In genomic region chr2:130873700-130874346, GRCh38 we compare ENCODE assay signal across 9 cellular contexts. TPM values are rescaled to one million over a fixed set of nuclear protein-coding genes. Genes with fewer than 3 reads are reported as not detected.
A peak's percentile ranks its signal among the peaks of the same experiment; 100 is the strongest.
DNase-seq lines count a peak whose midpoint lies in the region; ATAC-seq and TF ChIP-seq lines count a peak whose summit lies in the region.
"Had no signal": no experiment of that assay in that cellular context is flagged by ENCODE, and none has a peak within 500 bp of the region (broad histone marks: within the 10 kb centered on the region; RNA-seq: fewer than 3 reads in every experiment).

No MANE protein-coding gene starts in this region.

- no peaks in the 10 kb centered on the region for H3K36me3 ChIP-seq in BE2C
- no peaks in the 10 kb centered on the region for H3K36me3 ChIP-seq in endodermal cell (ENCODE audit: control insufficient read depth, insufficient read depth, low read length)

- H3K4me3 Mint-ChIP-seq in endodermal cell (no peak overlapping the region), mesothelial cell of epicardium (no peak overlapping the region)

- no peak overlapping the region for H3K27ac ChIP-seq in endodermal cell (ENCODE audit: low read depth, low read length)

- peaks cover 5% of the 10 kb centered on the region for H3K9me3 Mint-ChIP-seq in endodermal cell
- peaks cover 3% of the 10 kb centered on the region for H3K9me3 Mint-ChIP-seq in mesothelial cell of epicardium
- H3K9me3 Mint-ChIP-seq: IgD-negative memory B cell had no signal

- 52 to 61% methylated on average over 9 of the region's 9 CpGs for WGBS in endodermal cell (ENCODE audit: insufficient coverage in 1 of 2, insufficient read length in 1 of 2), 2 experiments

- H3K27me3 ChIP-seq in BE2C (no peaks in the 10 kb centered on the region), endodermal cell (ENCODE audit: control insufficient read depth, insufficient read depth, low read length, poor library complexity, severe bottlenecking) (no peaks in the 10 kb centered on the region)

- no peaks in the 10 kb centered on the region for H3K4me1 ChIP-seq in BE2C
- no peaks in the 10 kb centered on the region for H3K4me1 ChIP-seq in endodermal cell (ENCODE audit: control insufficient read depth, insufficient read depth, low read length)

- H3K4me1 Mint-ChIP-seq in endodermal cell = peaks cover 6% of the 10 kb centered on the region
- peaks cover 2% of the 10 kb centered on the region for H3K4me1 Mint-ChIP-seq in mesothelial cell of epicardium

- TF ChIP-seq CTCF in BE2C (IDR thresholded peaks at IDR 0.05; ENCODE audit: low read depth, low read length) (peak; percentile 67), endodermal cell (conservative IDR thresholded peaks at IDR 0.05) (peak; percentile 79), mesothelial cell of epicardium (IDR thresholded peaks at IDR 0.05; ENCODE audit: unreplicated experiment) (peak; percentile 63)

- H3K36me3 Mint-ChIP-seq in endodermal cell (ENCODE audit: low read depth) (no peaks in the 10 kb centered on the region), mesothelial cell of epicardium (no peaks in the 10 kb centered on the region)
- H3K36me3 Mint-ChIP-seq: IgD-negative memory B cell had no signal

- no peak overlapping the region for H3K27ac Mint-ChIP-seq in endodermal cell
- H3K27ac Mint-ChIP-seq in mesothelial cell of epicardium = no peak overlapping the region
- H3K27ac Mint-ChIP-seq: IgD-negative memory B cell had no signal

- peak; percentile 84 for ATAC-seq in GM19023 (IDR thresholded peaks at IDR 0.05; ENCODE audit: unreplicated experiment)
- peak; percentile 70 for ATAC-seq in HG03196 (IDR thresholded peaks at IDR 0.05; ENCODE audit: unreplicated experiment)

- H3K27me3 Mint-ChIP-seq in endodermal cell (ENCODE audit: insufficient read depth) (no peaks in the 10 kb centered on the region), mesothelial cell of epicardium (ENCODE audit: low read depth) (peaks cover 35% of the 10 kb centered on the region)

- DNase-seq in BE2C (peak; percentile 64), NCI-H774 (lab: John Stamatoyannopoulos, UW) (peak; percentile 1), endodermal cell (peak; percentile 92), mesothelial cell of epicardium (ENCODE audit: low spot score in 2 of 2, unreplicated experiment in 2 of 2) (peak in 1 of 2 experiments; percentile 81)
- peak; percentile 27 to 54 for DNase-seq in activated CD8-positive, alpha-beta memory T cell treated with anti-CD3 and anti-CD28 coated beads for 1 hour (ENCODE audit: extremely low read depth in 1 of 2, low read depth in 1 of 2)
- DNase-seq in stimulated activated CD8-positive, alpha-beta memory T cell treated with anti-CD3 and anti-CD28 coated beads, Interleukin-4, amount 100 ng/mL, for 24 hours (ENCODE audit: low read depth) = peak; percentile 60

- H3K4me3 ChIP-seq in BE2C (ENCODE audit: low read depth, low read length) = no peak overlapping the region
- H3K4me3 ChIP-seq in endodermal cell (ENCODE audit: low read length) = no peak overlapping the region

- H3K9me3 ChIP-seq in BE2C (no peaks in the 10 kb centered on the region), endodermal cell (ENCODE audit: control insufficient read depth, low read length) (no peaks in the 10 kb centered on the region)

- no peak overlapping the region for H3K9ac ChIP-seq in endodermal cell (ENCODE audit: extremely low read depth, low read length, poor library complexity, severe bottlenecking)

RNA-seq across cellular contexts. Expression of gene ARHGEF4, which starts 37.1 kb away (rescaled TPM):
- polyA plus RNA-seq in BE2C (2012; ENCODE audit: insufficient read depth, insufficient read length, low read depth) = 0.43 TPM
- total RNA-seq in endodermal cell (10 to 100 TPM; 50.3 to 54.7 TPM), mesothelial cell of epicardium (20.9 to 25.5 TPM (median 23.9 TPM) in 3 replicates)
- 18.8 TPM for polyA plus RNA-seq in endodermal cell (2013, experiment 1 of 2)
- 16.0 TPM for polyA plus RNA-seq in endodermal cell (2013, experiment 2 of 2)
